In genomic region chr2:119759451-119760236, GRCh38 we compare ENCODE assay signal across 1 cellular context.
TF ChIP-seq lines count a peak whose summit lies in the region.

Gene PTPN4 (plus strand): TSS chr2:119759922. CDS start chr2:119809854, 49,932 bp downstream.

TF ChIP-seq in GM12878, 131 proteins besides CTCF, POLR2A, EP300 and RAD21 (continued from another document and continues in another):
- TF ChIP-seq NKRF (conservative IDR thresholded peaks at IDR 0.05) (peak; percentile 83), TCF7 (IDR thresholded peaks at IDR 0.05; ENCODE audit: borderline replicate concordance) (no peak), DPF2 (IDR thresholded peaks at IDR 0.05) (peak; percentile 71; the same call in 1 of the 2 replicates), MTA3 (IDR thresholded peaks at IDR 0.05; ENCODE audit: borderline replicate concordance, low read length) (no peak), JUNB (IDR thresholded peaks at IDR 0.05) (no peak), ZNF592 (IDR thresholded peaks at IDR 0.05) (no peak), ETV6 (conservative IDR thresholded peaks at IDR 0.05 in 1 of 2, IDR thresholded peaks at IDR 0.05 in 1 of 2; ENCODE audit: borderline replicate concordance in 1 of 2, low read depth in 1 of 2) (no peak), IRF4 (IDR thresholded peaks at IDR 0.05; ENCODE audit: low read depth, low read length) (no peak), ZNF687 (IDR thresholded peaks at IDR 0.05) (0 out of 2 replicates have a peak, but pooled peaks have one; percentile 15), BRCA1 (IDR thresholded peaks at IDR 0.05; ENCODE audit: low read depth, low read length) (peak; percentile 99), TCF12 (IDR thresholded peaks at IDR 0.05; ENCODE audit: low read depth, low read length) (no peak), ZBTB33 (IDR thresholded peaks at IDR 0.05) (no peak), YBX1 (IDR thresholded peaks at IDR 0.05) (no peak), HDGF (IDR thresholded peaks at IDR 0.05) (peak; percentile 99), ZNF24 (IDR thresholded peaks at IDR 0.05) (no peak), E2F8 (IDR thresholded peaks at IDR 0.05; ENCODE audit: low read depth, partially characterized antibody) (no peak), PAX5 (IDR thresholded peaks at IDR 0.05; ENCODE audit: borderline replicate concordance, low read depth, low read length) (peak; percentile 57; the same call in 1 of the 2 replicates), POLR2AphosphoS5 (IDR thresholded peaks at IDR 0.05; ENCODE audit: low read length) (peak; percentile 85), ZNF622 (IDR thresholded peaks at IDR 0.05) (no peak), JUND (IDR thresholded peaks at IDR 0.05; ENCODE audit: low read depth, low read length) (no peak), RFX5 (IDR thresholded peaks at IDR 0.05; ENCODE audit: low read depth, low read length) (peak; percentile 93), MAX (IDR thresholded peaks at IDR 0.05; ENCODE audit: low read depth, low read length) (no peak), CBX3 (IDR thresholded peaks at IDR 0.05; ENCODE audit: borderline replicate concordance, low read depth) (no peak), RELA (IDR thresholded peaks at IDR 0.05; ENCODE audit: borderline replicate concordance, partially characterized antibody) (peak; percentile 50), SPI1 (IDR thresholded peaks at IDR 0.05; ENCODE audit: borderline replicate concordance, insufficient read depth, low read depth, low read length) (peak; percentile 48; the same call in 1 of the 2 replicates), BACH1 (IDR thresholded peaks at IDR 0.05; ENCODE audit: borderline replicate concordance) (peak; percentile 53), ZZZ3 (IDR thresholded peaks at IDR 0.05; ENCODE audit: control insufficient read depth, insufficient read length, low read depth) (no peak), SUZ12 (IDR thresholded peaks at IDR 0.05; ENCODE audit: unreplicated experiment) (no peak), ZBTB40 (IDR thresholded peaks at IDR 0.05; ENCODE audit: borderline replicate concordance) (no peak; the same call in 1 of the 2 replicates), RBBP5 (conservative IDR thresholded peaks at IDR 0.05) (no peak; the same call in 1 of the 2 replicates), MEF2A (IDR thresholded peaks at IDR 0.05; ENCODE audit: insufficient read depth, low read depth, low read length) (peak; percentile 64), RCOR1 (conservative IDR thresholded peaks at IDR 0.05; ENCODE audit: low read depth, low read length) (peak; percentile 99), USF2 (IDR thresholded peaks at IDR 0.05; ENCODE audit: borderline replicate concordance, low read depth, low read length) (no peak), BCL3 (IDR thresholded peaks at IDR 0.05; ENCODE audit: borderline replicate concordance, insufficient read depth, low read depth, low read length, poor library complexity, severe bottlenecking) (no peak), WRNIP1 (IDR thresholded peaks at IDR 0.05; ENCODE audit: borderline replicate concordance, low read depth, low read length) (no peak), EZH2 (IDR thresholded peaks at IDR 0.05; ENCODE audit: borderline replicate concordance, control insufficient read depth, low read depth, low read length) (no peak), NBN (IDR thresholded peaks at IDR 0.05) (peak; percentile 87), CHD4 (IDR thresholded peaks at IDR 0.05) (no peak)
